Comparison of ENCODE assay signal across 21 cellular contexts in the genomic region with DNA sequence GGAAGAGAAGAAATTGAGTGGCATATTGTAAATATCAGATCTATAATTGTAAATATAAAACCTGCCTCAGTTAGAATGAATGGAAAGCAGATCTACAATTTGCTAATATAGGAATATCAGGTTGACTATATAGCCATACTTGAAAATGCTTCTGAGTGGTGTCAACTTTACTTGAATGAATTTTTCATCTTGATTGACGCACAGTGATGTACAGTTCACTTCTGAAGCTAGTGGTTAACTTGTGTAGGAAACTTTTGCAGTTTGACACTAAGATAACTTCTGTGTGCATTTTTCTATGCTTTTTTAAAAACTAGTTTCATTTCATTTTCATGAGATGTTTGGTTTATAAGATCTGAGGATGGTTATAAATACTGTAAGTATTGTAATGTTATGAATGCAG.
"Had no signal": no experiment of that assay in that cellular context is flagged by ENCODE, and none has a peak within 500 bp of the region (broad histone marks: within the 10 kb centered on the region; RNA-seq: fewer than 3 reads in every experiment).

No MANE protein-coding gene starts in this region.

- H3K27ac ChIP-seq: lower lobe of right lung, parathyroid adenoma, stomach, suprapubic skin, tibial nerve had no signal

- H2AFZ ChIP-seq: parathyroid adenoma had no signal

- H3K9ac ChIP-seq: parathyroid adenoma had no signal

- H3K4me1 ChIP-seq: lower lobe of right lung, parathyroid adenoma, suprapubic skin, tibial nerve had no signal

- DNase-seq: activated B cell treated with CpG ODN at 0.5 μM for 24 hours; activated CD4-positive, alpha-beta T cell treated with anti-CD3 and anti-CD28 coated beads for 48 hours; activated naive CD4-positive, alpha-beta T cell treated with anti-CD3 and anti-CD28 coated beads for 36 hours; activated T-cell treated with anti-CD3 and anti-CD28 coated beads, Interleukin-2, amount 50 U/mL, for 1 hour; aorta; erythroblast; foreskin fibroblast; lower lobe of right lung; naive B cell; nucleus accumbens; right cardiac atrium; stimulated activated CD4-positive, alpha-beta T cell treated with anti-CD3 and anti-CD28 coated beads, Interleukin-12 subunit alpha, Interleukin-12 subunit beta, amount 100 ng/mL, for 4 hours; stimulated activated CD4-positive, alpha-beta T cell treated with anti-CD3 and anti-CD28 coated beads, Interleukin-4, amount 100 ng/mL, for 4 hours; stomach; SW 1271; T-helper 17 cell had no signal

- H3K9me3 ChIP-seq: lower lobe of right lung, stomach, suprapubic skin, tibial nerve had no signal

- ATAC-seq: left lobe of liver, lower lobe of right lung, right cardiac atrium, T-helper 17 cell had no signal

- H3K4me3 Mint-ChIP-seq: activated B cell treated with CpG ODN at 0.5 μM for 24 hours; activated naive CD4-positive, alpha-beta T cell treated with anti-CD3 and anti-CD28 coated beads for 36 hours; brain; naive B cell; T-helper 17 cell had no signal

- H3K79me2 ChIP-seq: parathyroid adenoma had no signal

- H3K4me3 ChIP-seq: lower lobe of right lung, stomach, suprapubic skin, tibial nerve had no signal

- H3K27me3 ChIP-seq: stomach, suprapubic skin, tibial nerve had no signal

- H3K27me3 Mint-ChIP-seq: activated B cell treated with CpG ODN at 0.5 μM for 24 hours, brain, naive B cell, T-helper 17 cell had no signal

- H3K9me3 Mint-ChIP-seq: activated B cell treated with CpG ODN at 0.5 μM for 24 hours; activated naive CD4-positive, alpha-beta T cell treated with anti-CD3 and anti-CD28 coated beads for 36 hours; brain had no signal

- H3K4me1 Mint-ChIP-seq: naive B cell, T-helper 17 cell had no signal

- H3K27ac Mint-ChIP-seq: activated B cell treated with CpG ODN at 0.5 μM for 24 hours; activated naive CD4-positive, alpha-beta T cell treated with anti-CD3 and anti-CD28 coated beads for 36 hours; T-helper 17 cell had no signal
